ENCODE assay signal across 18 cellular contexts in the genomic region with DNA sequence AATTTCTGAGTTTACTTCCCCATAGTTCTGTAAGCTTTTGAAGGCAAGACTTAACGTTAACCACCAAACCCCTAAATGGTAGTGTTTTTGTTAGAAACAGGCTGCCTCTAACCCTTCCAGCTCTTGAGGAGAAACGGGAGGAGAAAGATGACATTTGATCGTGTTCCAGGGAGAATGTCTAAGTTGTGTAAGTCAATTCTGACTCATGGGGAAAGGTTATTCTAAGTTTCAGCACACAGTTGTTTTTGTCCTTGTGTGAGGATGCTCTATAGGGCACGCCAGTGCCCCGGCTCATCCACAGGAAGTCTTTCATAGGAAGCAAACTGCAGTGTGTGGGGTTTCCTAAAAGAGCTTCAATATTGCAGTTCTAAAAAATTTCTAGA.
DNase-seq lines count a peak whose midpoint lies in the region; ATAC-seq and TF ChIP-seq lines count a peak whose summit lies in the region.
"Had no signal": no experiment of that assay in that cellular context is flagged by ENCODE, and none has a peak within 500 bp of the region (broad histone marks: within the 10 kb centered on the region; RNA-seq: fewer than 3 reads in every experiment).

No MANE protein-coding gene starts in this region.

- TF ChIP-seq CTCF in MCF 10A (IDR thresholded peaks at IDR 0.05; ENCODE audit: unreplicated experiment) (no peak), breast epithelium (IDR thresholded peaks at IDR 0.05) (no peak), mammary epithelial cell (conservative IDR thresholded peaks at IDR 0.05 in 1 of 2, IDR thresholded peaks at IDR 0.05 in 1 of 2; ENCODE audit: extremely low read depth in 1 of 2, insufficient read depth in 1 of 2, low read depth in 1 of 2, low read length in 2 of 2) (no peak), hepatocyte (IDR thresholded peaks at IDR 0.05; ENCODE audit: poor library complexity) (no peak)

- H3K9me2 ChIP-seq in hepatocyte (replicated peaks; ENCODE audit: insufficient read depth): no peaks in the 10 kb centered on the region

- H3K9me3 ChIP-seq in breast epithelium (no peaks in the 10 kb centered on the region), mammary epithelial cell (replicated peaks; ENCODE audit: insufficient read depth, low read length) (no peaks in the 10 kb centered on the region), hepatocyte (ENCODE audit: low read depth) (no peaks in the 10 kb centered on the region)

- no peak overlapping the region for H3K27ac ChIP-seq in breast epithelium
- no peak overlapping the region for H3K27ac ChIP-seq in mammary epithelial cell (ENCODE audit: insufficient read depth, low read depth, low read length)
- H3K27ac ChIP-seq in hepatocyte: peak overlapping the region; percentile 85
- no peak overlapping the region for H3K27ac ChIP-seq in substantia nigra (ENCODE audit: low read depth, low read length, poor library complexity, severe bottlenecking)
- H3K27ac ChIP-seq: 22Rv1, skin epidermis, tibial nerve had no signal

- dilution Hi-C loops in mammary epithelial cell (cut with HindIII; ENCODE audit: low sequenced_read_pairs): no loop called here

- H3K4me3 Mint-ChIP-seq in MCF 10A (ENCODE audit: unreplicated experiment): no peak overlapping the region
- H3K4me3 Mint-ChIP-seq: IgD-negative memory B cell; naive thymus-derived CD8-positive, alpha-beta T cell had no signal

- H3K79me2 ChIP-seq in mammary epithelial cell (ENCODE audit: insufficient read depth, low read length) (no peaks in the 10 kb centered on the region), hepatocyte (no peaks in the 10 kb centered on the region)

- H4K20me1 ChIP-seq in mammary epithelial cell (ENCODE audit: insufficient read depth, low read length) (no peaks in the 10 kb centered on the region), hepatocyte (ENCODE audit: insufficient read depth, poor library complexity, severe bottlenecking) (no peaks in the 10 kb centered on the region)

- peaks cover 26% of the 10 kb centered on the region for H3K4me1 Mint-ChIP-seq in MCF 10A (ENCODE audit: insufficient read depth, unreplicated experiment)
- H3K4me1 Mint-ChIP-seq: IgD-negative memory B cell; naive thymus-derived CD8-positive, alpha-beta T cell had no signal

- no peaks in the 10 kb centered on the region for H3K27me3 Mint-ChIP-seq in MCF 10A (ENCODE audit: insufficient read depth, unreplicated experiment)
- H3K27me3 Mint-ChIP-seq: IgD-negative memory B cell; naive thymus-derived CD8-positive, alpha-beta T cell had no signal

- H3K27me3 ChIP-seq in breast epithelium (no peaks in the 10 kb centered on the region), mammary epithelial cell (ENCODE audit: insufficient read depth, low read length) (no peaks in the 10 kb centered on the region), hepatocyte (no peaks in the 10 kb centered on the region)
- H3K27me3 ChIP-seq: tibial nerve had no signal

- H3K36me3 Mint-ChIP-seq in MCF 10A (ENCODE audit: insufficient read depth, unreplicated experiment): peaks cover 12% of the 10 kb centered on the region
- H3K36me3 Mint-ChIP-seq: IgD-negative memory B cell had no signal

- H3K9me3 Mint-ChIP-seq in MCF 10A (ENCODE audit: unreplicated experiment): peaks cover 14% of the 10 kb centered on the region

- peak; percentile 84 for DNase-seq in MCF 10A (ENCODE audit: unreplicated experiment)
- DNase-seq in breast epithelium (ENCODE audit: low spot score in 2 of 2): no peak
- peak; percentile 65 for DNase-seq in mammary epithelial cell
- DNase-seq in hepatocyte (ENCODE audit: low spot score): no peak
- no peak for DNase-seq in NCI-H1048 (lab: John Stamatoyannopoulos, UW)
- no peak for DNase-seq in substantia nigra (lab: John Stamatoyannopoulos, UW)
- no peak for DNase-seq in stimulated activated CD4-positive, alpha-beta T cell treated with anti-CD3 and anti-CD28 coated beads, Interleukin-4, amount 100 ng/mL, for 24 hours
- DNase-seq: activated CD4-positive, alpha-beta T cell treated with anti-CD3 and anti-CD28 coated beads for 1 hour; central memory CD4-positive, alpha-beta T cell; naive thymus-derived CD8-positive, alpha-beta T cell; NCI-H1694; NCI-H82 had no signal

- BruUV-seq in MCF 10A (replicated peaks; lab: Mats Ljungman, UMichigan) (no TSS peak), mammary epithelial cell (replicated peaks; lab: Mats Ljungman, UMichigan) (no TSS peak)

- in situ Hi-C loops in mammary epithelial cell (cut with MboI; ENCODE audit: low sequenced_read_pairs in 2 of 2): no loop called here

- CTCF ChIA-PET in MCF 10A (lab: Yijun Ruan, JAX) (interaction anchor here (0.6 to 0.9 kb wide), 3 partner anchors 13 to 181 kb away, joined by 3 read pairs; no protein-coding TSS in a partner anchor), mammary epithelial cell (lab: Charles Lee; ENCODE audit: low non-redundant PET) (no interaction called here)

- intact Hi-C loops in MCF 10A (cut with micrococcal nuclease): loop anchor here (5.0 kb wide), 1 partner anchor 102 kb away; no protein-coding TSS in a partner anchor
- intact Hi-C loops in breast epithelium (cut with DNase I; ENCODE audit: low total_unique reads): no loop called here
- intact Hi-C loops in mammary epithelial cell (cut with micrococcal nuclease): no loop called here

- POLR2A ChIA-PET in MCF 10A (lab: Yijun Ruan, JAX): interaction anchor here (0.6 to 2.9 kb wide), 8 partner anchors 9 to 1675 kb away, joined by 3 to 20 read pairs (median 5); no protein-coding TSS in a partner anchor

- H3K4me3 ChIP-seq in breast epithelium: no peak overlapping the region
- H3K4me3 ChIP-seq in mammary epithelial cell (replicated peaks in 1 of 3; ENCODE audit: insufficient read depth in 1 of 3, low read depth in 2 of 3, low read length in 3 of 3): no peak overlapping the region
- H3K4me3 ChIP-seq in hepatocyte: no peak overlapping the region
- H3K4me3 ChIP-seq: skin epidermis, tibial nerve had no signal

- H3K36me3 ChIP-seq in breast epithelium (no peaks in the 10 kb centered on the region), mammary epithelial cell (ENCODE audit: insufficient read depth, low read length) (no peaks in the 10 kb centered on the region), hepatocyte (replicated peaks; ENCODE audit: insufficient read depth, low read depth) (no peaks in the 10 kb centered on the region)
- H3K36me3 ChIP-seq: tibial nerve had no signal

- H3K4me1 ChIP-seq in breast epithelium (no peaks in the 10 kb centered on the region), mammary epithelial cell (ENCODE audit: insufficient read depth, low read length) (peaks cover 6% of the 10 kb centered on the region), hepatocyte (ENCODE audit: insufficient read depth) (peaks cover 30% of the 10 kb centered on the region)
- H3K4me1 ChIP-seq: tibial nerve had no signal

- no peak overlapping the region for H3K9ac ChIP-seq in mammary epithelial cell (ENCODE audit: insufficient read depth, low read length)

- no peak for TF ChIP-seq POLR2A in breast epithelium (IDR thresholded peaks at IDR 0.05)

- peak overlapping the region; percentile 35 for H3K27ac Mint-ChIP-seq in MCF 10A (ENCODE audit: low read depth, unreplicated experiment)
- H3K27ac Mint-ChIP-seq: activated T-helper 2 cell treated with anti-CD3 and anti-CD28 coated beads, Interferon-gamma antibody, Interleukin-2, Interleukin-4, amounts not matched to agents 10 μg/mL and 5 μg/mL and 100 μg/mL, durations not matched to agents 14 hours and 24 hours and 36 hours; IgD-negative memory B cell; naive thymus-derived CD8-positive, alpha-beta T cell had no signal

- H3K4me2 ChIP-seq in mammary epithelial cell (ENCODE audit: insufficient read depth, low read depth, low read length) (no peak overlapping the region), hepatocyte (no peak overlapping the region)

- no peak for ATAC-seq in GM19351 (IDR thresholded peaks at IDR 0.05; ENCODE audit: unreplicated experiment)
- ATAC-seq: naive thymus-derived CD8-positive, alpha-beta T cell had no signal

- WGBS in mammary epithelial cell (ENCODE audit: low coverage, missing lambda C conversion rate): 78% methylated on average over 5 of the region's 5 CpGs
- WGBS in hepatocyte (ENCODE audit: low lambda C conversion rate, missing lambda C conversion rate): 71% methylated on average over 5 of the region's 5 CpGs

- H2AFZ ChIP-seq in mammary epithelial cell (ENCODE audit: low read depth, low read length) (no peak overlapping the region), hepatocyte (no peak overlapping the region)

Comparison
In these comparisons a context has a peak if more than half of its experiments do, and no peak if none do; other contexts are left out.
1. DNase-seq: peak in MCF 10A (single experiment) and mammary epithelial cell (single experiment); none in breast epithelium (0 of 2), hepatocyte (single experiment), NCI-H1048 (single experiment), substantia nigra (0 of 49) and stimulated activated CD4-positive, alpha-beta T cell treated with anti-CD3 and anti-CD28 coated beads, Interleukin-4, amount 100 ng/mL, for 24 hours (single experiment).